In genomic region chr11:34359548-34359891, GRCh38 we compare ENCODE assay signal across 8 cellular contexts. TPM values are rescaled to one million over a fixed set of nuclear protein-coding genes. Genes with fewer than 3 reads are reported as not detected.
DNase-seq lines count a peak whose midpoint lies in the region; ATAC-seq, FAIRE-seq and TF ChIP-seq lines count a peak whose summit lies in the region.

No MANE protein-coding gene starts in this region.

- POLR2A ChIA-PET in IMR-90 (lab: Charles Lee; ENCODE audit: unreplicated experiment), result no interaction called here

- no peak overlapping the region for H2AK9ac ChIP-seq in IMR-90 (replicated peaks; ENCODE audit: low read depth, low read length, poor library complexity)

- H3K9me1 ChIP-seq in IMR-90 (ENCODE audit: insufficient read depth, low read length), result peaks cover 4% of the 10 kb centered on the region; the same call in 1 of the 2 replicates

- H3K4me3 Mint-ChIP-seq in natural killer cell, result peak overlapping the region; percentile 96

- H2BK15ac ChIP-seq in IMR-90 (ENCODE audit: low read depth, low read length), result no peak overlapping the region

- H3K36me3 ChIP-seq in IMR-90 (ENCODE audit: control insufficient read depth, insufficient read depth, low read length), result no peaks in the 10 kb centered on the region
- no peaks in the 10 kb centered on the region for H3K36me3 ChIP-seq in mammary epithelial cell (ENCODE audit: insufficient read depth, low read length)

- no peaks in the 10 kb centered on the region for H3K79me1 ChIP-seq in IMR-90 (ENCODE audit: low read depth in 1 of 2, low read length in 2 of 2)

- DNase-seq in IMR-90 (no peak), mammary epithelial cell (no peak), natural killer cell (no peak), D721Med (ENCODE audit: insufficient read length, low spot score) (no peak), NCI-H2227 treated with DMSO at 0.1 percent for 48 hours (lab: John Stamatoyannopoulos, UW) (no peak), DMS79 (lab: John Stamatoyannopoulos, UW) (no peak)

- no peak overlapping the region for H4K8ac ChIP-seq in IMR-90 (ENCODE audit: low read depth in 2 of 2, low read length in 2 of 2)

- intact Hi-C loops in IMR-90 (cut with micrococcal nuclease), result loop anchor here (1.0 to 5.0 kb wide), 7 partner anchors 93 to 502 kb away; no protein-coding TSS in a partner anchor
- intact Hi-C loops in mammary epithelial cell (cut with micrococcal nuclease), result loop anchor here (1.0 to 5.0 kb wide), 9 partner anchors 97 to 524 kb away; partner anchors contain the start of gene CAPRIN1
- intact Hi-C loops in natural killer cell (cut with micrococcal nuclease), result loop anchor here (1.0 to 5.0 kb wide), 6 partner anchors 79 to 551 kb away; partner anchors contain the start of genes CAPRIN1 and CAT

- peaks cover 28 to 47% of the 10 kb centered on the region in 2 donors for H3K27me3 Mint-ChIP-seq in natural killer cell (ENCODE audit: low read depth in 2 of 2)

- peaks cover 11% of the 10 kb centered on the region for H4K20me1 ChIP-seq in IMR-90 (ENCODE audit: insufficient read depth, low read length)
- H4K20me1 ChIP-seq in mammary epithelial cell (ENCODE audit: insufficient read depth, low read length), result no peaks in the 10 kb centered on the region

- no peak overlapping the region for H3K14ac ChIP-seq in IMR-90 (replicated peaks; ENCODE audit: low read depth, low read length)

- H3K27me3 ChIP-seq in IMR-90 (ENCODE audit: control insufficient read depth, insufficient read depth, low read length), result peaks cover 28% of the 10 kb centered on the region
- no peaks in the 10 kb centered on the region for H3K27me3 ChIP-seq in mammary epithelial cell (ENCODE audit: insufficient read depth, low read length)

- H2BK120ac ChIP-seq in IMR-90 (ENCODE audit: low read depth, low read length), result no peak overlapping the region

- peaks cover 14% of the 10 kb centered on the region for H3K79me2 ChIP-seq in mammary epithelial cell (ENCODE audit: insufficient read depth, low read length)

- H3K9me3 Mint-ChIP-seq in natural killer cell, result no peaks in the 10 kb centered on the region

- no CpG with 5 or more reads among the region's 4 CpGs for WGBS in IMR-90 (ENCODE audit: extremely low coverage in 2 of 2, insufficient read length in 1 of 2), 2 experiments
- WGBS in mammary epithelial cell (ENCODE audit: low coverage, missing lambda C conversion rate), result 0% methylated on average over 4 of the region's 4 CpGs

- in situ Hi-C loops in IMR-90 (cut with MboI; ENCODE audit: low sequenced_read_pairs), result loop anchor here (5.0 kb wide), 2 partner anchors 182 to 362 kb away; no protein-coding TSS in a partner anchor
- in situ Hi-C loops in mammary epithelial cell (cut with MboI; ENCODE audit: low sequenced_read_pairs in 2 of 2), result loop anchor here in 1 of 2 donors (5.0 to 25.0 kb wide), 4 partner anchors 165 to 497 kb away; no protein-coding TSS in a partner anchor

- ATAC-seq in IMR-90 (ENCODE audit: low read depth) (no peak), natural killer cell (no peak), GM18502 (IDR thresholded peaks at IDR 0.05; ENCODE audit: poor library complexity, unreplicated experiment) (no peak)

- H2BK20ac ChIP-seq in IMR-90 (ENCODE audit: low read depth, low read length), result no peak overlapping the region

- BruUV-seq in IMR-90 (replicated peaks; lab: Mats Ljungman, UMichigan) (no TSS peak), mammary epithelial cell (replicated peaks; lab: Mats Ljungman, UMichigan) (no TSS peak)

- no peak overlapping the region for H3K4me3 ChIP-seq in IMR-90 (ENCODE audit: insufficient read depth, low read depth, low read length)
- H3K4me3 ChIP-seq in mammary epithelial cell (replicated peaks in 1 of 3; ENCODE audit: insufficient read depth in 1 of 3, low read depth in 2 of 3, low read length in 3 of 3), result peak overlapping the region in 2 of 3 experiments; percentile 33 to 64

- H3K56ac ChIP-seq in IMR-90 (ENCODE audit: extremely low read depth, insufficient read depth, low read length), result no peak overlapping the region

- H3K27ac Mint-ChIP-seq in natural killer cell, result peak overlapping the region; percentile 11 to 66

- dilution Hi-C loops in IMR-90 (cut with HindIII; ENCODE audit: low sequenced_read_pairs, unreplicated experiment), result loop anchor here (10.0 kb wide), 1 partner anchor 95 kb away; no protein-coding TSS in a partner anchor
- dilution Hi-C loops in mammary epithelial cell (cut with HindIII; ENCODE audit: low sequenced_read_pairs), result no loop called here

- H3K4me2 ChIP-seq in IMR-90 (ENCODE audit: low read depth, low read length) (peak overlapping the region; percentile 99; the same call in 1 of the 2 replicates), mammary epithelial cell (ENCODE audit: insufficient read depth, low read depth, low read length) (peak overlapping the region; percentile 98)

- no peak overlapping the region for H4K5ac ChIP-seq in IMR-90 (ENCODE audit: low read depth, low read length)

- TF ChIP-seq POLR2A in IMR-90 (IDR thresholded peaks at IDR 0.05; ENCODE audit: low read depth, low read length), result no peak

- no peak for TF ChIP-seq RAD21 in IMR-90 (IDR thresholded peaks at IDR 0.05; ENCODE audit: low read length)

- H3K4me1 ChIP-seq in IMR-90 (ENCODE audit: control insufficient read depth, insufficient read depth, low read length) (peaks cover 6% of the 10 kb centered on the region; the same call in 1 of the 2 replicates), mammary epithelial cell (ENCODE audit: insufficient read depth, low read length) (peaks cover 33% of the 10 kb centered on the region)

- no peak overlapping the region for H2AFZ ChIP-seq in IMR-90 (replicated peaks; ENCODE audit: low read length, poor library complexity)
- peak overlapping the region; percentile 90 for H2AFZ ChIP-seq in mammary epithelial cell (ENCODE audit: low read depth, low read length)

- no peak overlapping the region for H3K27ac ChIP-seq in C4-2B
- no peak overlapping the region for H3K27ac ChIP-seq in IMR-90 (ENCODE audit: insufficient read depth, low read length)
- H3K27ac ChIP-seq in mammary epithelial cell (ENCODE audit: insufficient read depth, low read depth, low read length), result no peak overlapping the region

- no peak overlapping the region for H3K4ac ChIP-seq in IMR-90 (ENCODE audit: low read depth, low read length)

- H3K4me1 Mint-ChIP-seq in natural killer cell, result peaks cover 28 to 43% of the 10 kb centered on the region in 2 donors

- no peak overlapping the region for H2AK5ac ChIP-seq in IMR-90 (ENCODE audit: low read depth, low read length)

- CTCF ChIA-PET in IMR-90 (lab: Yijun Ruan, JAX), result no interaction called here
- CTCF ChIA-PET in mammary epithelial cell (lab: Charles Lee; ENCODE audit: low non-redundant PET), result no interaction called here

- H3K36me3 Mint-ChIP-seq in natural killer cell, result no peaks in the 10 kb centered on the region

- no peak overlapping the region for H3K23ac ChIP-seq in IMR-90 (ENCODE audit: low read depth, low read length)

- no peak overlapping the region for H2BK5ac ChIP-seq in IMR-90 (ENCODE audit: low read depth, low read length, poor library complexity, severe bottlenecking)

- no peak overlapping the region for H4K91ac ChIP-seq in IMR-90 (ENCODE audit: insufficient read depth, low read depth, low read length)

- H3K9ac ChIP-seq in IMR-90 (ENCODE audit: low read depth, low read length), result no peak overlapping the region
- H3K9ac ChIP-seq in mammary epithelial cell (ENCODE audit: insufficient read depth, low read length), result no peak overlapping the region

- FAIRE-seq in D721Med (lab: Jason Lieb, UNC), result no peak

- H3K9me3 ChIP-seq in IMR-90 (ENCODE audit: control insufficient read depth, insufficient read depth, low read length), result no peaks in the 10 kb centered on the region
- H3K9me3 ChIP-seq in mammary epithelial cell (replicated peaks; ENCODE audit: insufficient read depth, low read length), result no peaks in the 10 kb centered on the region

- no peak overlapping the region for H3K18ac ChIP-seq in IMR-90 (ENCODE audit: low read depth, low read length)

- TF ChIP-seq CTCF in C4-2B (conservative IDR thresholded peaks at IDR 0.05) (peak; percentile 86), IMR-90 (conservative IDR thresholded peaks at IDR 0.05; ENCODE audit: low read depth, low read length) (no peak), mammary epithelial cell (conservative IDR thresholded peaks at IDR 0.05 in 1 of 2, IDR thresholded peaks at IDR 0.05 in 1 of 2; ENCODE audit: extremely low read depth in 1 of 2, insufficient read depth in 1 of 2, low read depth in 1 of 2, low read length in 2 of 2) (no peak), natural killer cell (IDR thresholded peaks at IDR 0.05) (peak; percentile 68), D721Med (IDR thresholded peaks at IDR 0.05; ENCODE audit: insufficient read depth, missing control alignments) (no peak)

TF ChIP-seq in IMR-90, 13 proteins besides CTCF, POLR2A, EP300 and RAD21 (continues in another document):
- TF ChIP-seq NFE2L2 (IDR thresholded peaks at IDR 0.05; ENCODE audit: low read depth, low read length), result no peak
- TF ChIP-seq CEBPB (IDR thresholded peaks at IDR 0.05; ENCODE audit: low read depth, low read length), result no peak
- TF ChIP-seq CHD1 (IDR thresholded peaks at IDR 0.05; ENCODE audit: low read depth, low read length), result no peak
- no peak for TF ChIP-seq SMC3 (IDR thresholded peaks at IDR 0.05; ENCODE audit: low read depth, low read length)
- TF ChIP-seq MAFK (IDR thresholded peaks at IDR 0.05; ENCODE audit: low read depth, low read length), result no peak
- TF ChIP-seq RCOR1 (IDR thresholded peaks at IDR 0.05; ENCODE audit: insufficient replicate concordance, low read length), result no peak
- TF ChIP-seq ELK1 (IDR thresholded peaks at IDR 0.05; ENCODE audit: borderline replicate concordance, low read depth, low read length), result no peak

RNA-seq across cellular contexts. Expression of gene ABTB2, which starts 1.7 kb away (rescaled TPM):
- total RNA-seq in IMR-90 (2012; rRNA removed), result 0.18 and 0.28 TPM in 2 replicates
- polyA plus RNA-seq in IMR-90 (2012; rRNA removed), result 2.0 and 2.2 TPM in 2 replicates
- 1.2 and 1.9 TPM in 2 replicates for polyA plus RNA-seq in IMR-90 (2012; cell fraction: cytosol; rRNA removed)
- polyA plus RNA-seq in IMR-90 (2012; cell fraction: nucleus; rRNA removed; ENCODE audit: low replicate concordance), result 2.8 and 5.6 TPM in 2 replicates
- total RNA-seq in mammary epithelial cell, result 1 to 10 TPM; 5.1 to 8.0 TPM
- 2.3 TPM for polyA plus RNA-seq in mammary epithelial cell
- polyA minus RNA-seq in mammary epithelial cell, result 1.0 TPM
- total RNA-seq in natural killer cell, result 1 to 10 TPM in 2 of 3 donors, under 1 TPM in 1; 0.65 to 1.7 (median 1.1) TPM

Comparison
In these comparisons a context has a peak if more than half of its experiments do, and no peak if none do; other contexts are left out.
1. CTCF ChIP-seq: peak in C4-2B (single experiment) and natural killer cell (single experiment); none in IMR-90 (single experiment), mammary epithelial cell (0 of 2) and D721Med (single experiment).